ENCODE assay signal across 1 cellular context in the genomic region with DNA sequence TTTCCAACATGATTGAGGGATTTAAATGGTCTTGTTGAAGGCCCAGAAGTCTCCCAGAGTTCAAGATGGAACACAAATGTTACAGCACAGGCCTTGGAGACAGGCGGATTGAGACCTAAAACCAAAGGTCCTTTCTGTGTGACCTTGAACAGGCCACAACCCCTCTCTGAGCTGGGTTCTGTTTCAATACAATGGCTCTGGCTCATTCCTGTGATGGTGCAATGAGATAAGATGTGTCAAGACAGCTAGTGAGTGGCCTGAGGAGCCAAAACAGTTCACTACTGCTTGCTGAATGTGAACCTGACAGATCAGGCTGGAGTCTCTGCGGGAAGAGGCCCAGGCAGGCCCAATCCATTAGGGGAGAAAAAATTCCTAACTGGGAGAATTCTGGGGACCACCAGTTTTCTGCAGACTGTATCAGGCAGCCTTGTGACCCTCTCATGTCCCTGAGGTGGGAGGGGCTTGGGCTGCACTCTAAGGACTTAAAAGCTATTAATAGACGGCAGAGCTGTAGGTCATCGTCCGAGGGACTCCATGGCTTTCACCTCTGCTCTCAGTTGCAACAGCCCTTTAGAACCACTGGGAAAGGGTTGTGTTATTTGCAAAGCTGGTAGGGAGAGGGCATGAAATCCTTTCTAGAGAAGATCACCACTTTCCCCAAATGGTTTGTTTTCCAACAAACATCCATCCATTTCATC.
TF ChIP-seq lines count a peak whose summit lies in the region.

No MANE protein-coding gene starts in this region.

TF ChIP-seq in liver, 16 proteins besides CTCF, POLR2A, EP300 and RAD21:
- TF ChIP-seq, protein P1, sequence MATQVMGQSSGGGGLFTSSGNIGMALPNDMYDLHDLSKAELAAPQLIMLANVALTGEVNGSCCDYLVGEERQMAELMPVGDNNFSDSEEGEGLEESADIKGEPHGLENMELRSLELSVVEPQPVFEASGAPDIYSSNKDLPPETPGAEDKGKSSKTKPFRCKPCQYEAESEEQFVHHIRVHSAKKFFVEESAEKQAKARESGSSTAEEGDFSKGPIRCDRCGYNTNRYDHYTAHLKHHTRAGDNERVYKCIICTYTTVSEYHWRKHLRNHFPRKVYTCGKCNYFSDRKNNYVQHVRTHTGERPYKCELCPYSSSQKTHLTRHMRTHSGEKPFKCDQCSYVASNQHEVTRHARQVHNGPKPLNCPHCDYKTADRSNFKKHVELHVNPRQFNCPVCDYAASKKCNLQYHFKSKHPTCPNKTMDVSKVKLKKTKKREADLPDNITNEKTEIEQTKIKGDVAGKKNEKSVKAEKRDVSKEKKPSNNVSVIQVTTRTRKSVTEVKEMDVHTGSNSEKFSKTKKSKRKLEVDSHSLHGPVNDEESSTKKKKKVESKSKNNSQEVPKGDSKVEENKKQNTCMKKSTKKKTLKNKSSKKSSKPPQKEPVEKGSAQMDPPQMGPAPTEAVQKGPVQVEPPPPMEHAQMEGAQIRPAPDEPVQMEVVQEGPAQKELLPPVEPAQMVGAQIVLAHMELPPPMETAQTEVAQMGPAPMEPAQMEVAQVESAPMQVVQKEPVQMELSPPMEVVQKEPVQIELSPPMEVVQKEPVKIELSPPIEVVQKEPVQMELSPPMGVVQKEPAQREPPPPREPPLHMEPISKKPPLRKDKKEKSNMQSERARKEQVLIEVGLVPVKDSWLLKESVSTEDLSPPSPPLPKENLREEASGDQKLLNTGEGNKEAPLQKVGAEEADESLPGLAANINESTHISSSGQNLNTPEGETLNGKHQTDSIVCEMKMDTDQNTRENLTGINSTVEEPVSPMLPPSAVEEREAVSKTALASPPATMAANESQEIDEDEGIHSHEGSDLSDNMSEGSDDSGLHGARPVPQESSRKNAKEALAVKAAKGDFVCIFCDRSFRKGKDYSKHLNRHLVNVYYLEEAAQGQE (IDR thresholded peaks at IDR 0.05): no peak
- TF ChIP-seq HNF4A (conservative IDR thresholded peaks at IDR 0.05): peak in 1 of 2 donors; percentile 17
- TF ChIP-seq NR2F2 (IDR thresholded peaks at IDR 0.05): peak; percentile 55
- TF ChIP-seq RXRA (IDR thresholded peaks at IDR 0.05): peak; percentile 60 to 69
